ENCODE assay signal across 24 cellular contexts in genomic region chr17:18084256-18084655, GRCh38. TPM values are rescaled to one million over a fixed set of nuclear protein-coding genes. Genes with fewer than 3 reads are reported as not detected.
DNase-seq lines count a peak whose midpoint lies in the region; ATAC-seq, FAIRE-seq and TF ChIP-seq lines count a peak whose summit lies in the region.
"Had no signal": no experiment of that assay in that cellular context is flagged by ENCODE, and none has a peak within 500 bp of the region (broad histone marks: within the 10 kb centered on the region; RNA-seq: fewer than 3 reads in every experiment).

No MANE protein-coding gene starts in this region.

- peaks cover 0 to 3% of the 10 kb centered on the region in 2 experiments; a peak in 1 of 5 replicates for H3K27me3 ChIP-seq in HepG2 (ENCODE audit: control insufficient read depth in 1 of 2, insufficient read depth in 2 of 2, low read length in 2 of 2)
- no peaks in the 10 kb centered on the region for H3K27me3 ChIP-seq in right lobe of liver
- no peaks in the 10 kb centered on the region for H3K27me3 ChIP-seq in hepatocyte
- no peaks in the 10 kb centered on the region for H3K27me3 ChIP-seq in small intestine (ENCODE audit: control insufficient read depth in 2 of 2, insufficient read depth in 2 of 2, low read length in 2 of 2)
- H3K27me3 ChIP-seq in naive thymus-derived CD4-positive, alpha-beta T cell (ENCODE audit: control insufficient read depth in 2 of 2, insufficient read depth in 2 of 2, low read length in 2 of 2) = no peaks in the 10 kb centered on the region
- H3K27me3 ChIP-seq in heart right ventricle = no peaks in the 10 kb centered on the region
- H3K27me3 ChIP-seq: BLaER1 treated with 17β-estradiol and CSF1 and Interleukin-3, amounts not matched to agents 10 nM and 100 nM had no signal

- H3K4me3 ChIP-seq in HepG2 (replicated peaks in 1 of 3; ENCODE audit: insufficient read depth in 1 of 3, low read depth in 2 of 3, low read length in 3 of 3) (no peak overlapping the region), right lobe of liver (no peak overlapping the region), hepatocyte (no peak overlapping the region), mucosa of descending colon (no peak overlapping the region), small intestine (ENCODE audit: low read depth in 1 of 2, low read length in 2 of 2) (no peak overlapping the region), heart right ventricle (no peak overlapping the region)
- no peak overlapping the region for H3K4me3 ChIP-seq in naive thymus-derived CD4-positive, alpha-beta T cell (ENCODE audit: low read length)
- H3K4me3 ChIP-seq: A549; BLaER1 treated with 17β-estradiol and CSF1 and Interleukin-3, amounts not matched to agents 10 nM and 100 nM had no signal

- intact Hi-C loops in HepG2 (cut with micrococcal nuclease; ENCODE audit: unreplicated experiment) = no loop called here
- intact Hi-C loops in right lobe of liver (cut with DNase I) = no loop called here
- intact Hi-C loops in mucosa of descending colon (cut with DNase I, micrococcal nuclease) = no loop called here
- intact Hi-C loops in naive thymus-derived CD4-positive, alpha-beta T cell (cut with micrococcal nuclease) = no loop called here
- intact Hi-C loops in heart right ventricle (cut with DNase I) = no loop called here

- H3K79me2 ChIP-seq in HepG2 (ENCODE audit: insufficient read depth, low read length) (peaks cover 12% of the 10 kb centered on the region), hepatocyte (peaks cover 11% of the 10 kb centered on the region)

- H3K4me3 Mint-ChIP-seq in naive thymus-derived CD4-positive, alpha-beta T cell = no peak overlapping the region
- H3K4me3 Mint-ChIP-seq: B cell; CD8-positive, alpha-beta T cell had no signal

- H3K4me1 ChIP-seq in HepG2 (ENCODE audit: insufficient read depth, low read length) (peaks cover 38% of the 10 kb centered on the region), right lobe of liver (peaks cover 0 to 13% (median 0%) of the 10 kb centered on the region in 4 donors), hepatocyte (ENCODE audit: insufficient read depth) (no peaks in the 10 kb centered on the region), mucosa of descending colon (ENCODE audit: low read depth) (peaks cover 17% of the 10 kb centered on the region), small intestine (ENCODE audit: control insufficient read depth in 2 of 2, insufficient read depth in 1 of 2, low read depth in 1 of 2, low read length in 1 of 2) (no peaks in the 10 kb centered on the region), heart right ventricle (peaks cover 0 to 18% (median 12%) of the 10 kb centered on the region in 9 donors)
- peaks cover 9 to 12% of the 10 kb centered on the region in 2 donors for H3K4me1 ChIP-seq in naive thymus-derived CD4-positive, alpha-beta T cell (ENCODE audit: control insufficient read depth in 2 of 2, insufficient read depth in 2 of 2, low read length in 2 of 2)

- H3K27me3 Mint-ChIP-seq in naive thymus-derived CD4-positive, alpha-beta T cell = peaks cover 4 to 10% (median 5%) of the 10 kb centered on the region in 5 donors

- no peak overlapping the region for H3K27ac ChIP-seq in HepG2 (ENCODE audit: extremely low read length, insufficient read depth, low read length)
- H3K27ac ChIP-seq in right lobe of liver = no peak overlapping the region
- peak overlapping the region; percentile 8 for H3K27ac ChIP-seq in hepatocyte
- no peak overlapping the region for H3K27ac ChIP-seq in small intestine (ENCODE audit: low read depth in 1 of 2, low read length in 1 of 2)
- no peak overlapping the region for H3K27ac ChIP-seq in naive thymus-derived CD4-positive, alpha-beta T cell (ENCODE audit: low read depth, low read length)
- H3K27ac ChIP-seq in heart right ventricle = no peak overlapping the region
- H3K27ac ChIP-seq: 22Rv1; A549; BLaER1 treated with 17β-estradiol and CSF1 and Interleukin-3, amounts not matched to agents 10 nM and 100 nM; C4-2B had no signal

- TF ChIP-seq POLR2A in HepG2 (IDR thresholded peaks at IDR 0.05; ENCODE audit: insufficient read depth in 1 of 2, low read depth in 2 of 2, low read length in 2 of 2) (no peak), right lobe of liver (IDR thresholded peaks at IDR 0.05) (no peak)

- H3K4me2 ChIP-seq in HepG2 (ENCODE audit: low read depth, low read length) (no peak overlapping the region), hepatocyte (no peak overlapping the region)
- H3K4me2 ChIP-seq: A549 had no signal

- TF ChIP-seq RAD21 in HepG2 (CRISPR knock-in tag; IDR thresholded peaks at IDR 0.05) = no peak

- H3K9me3 Mint-ChIP-seq in naive thymus-derived CD4-positive, alpha-beta T cell = no peaks in the 10 kb centered on the region
- H3K9me3 Mint-ChIP-seq: CD4-positive, alpha-beta T cell; CD8-positive, alpha-beta T cell had no signal

- H3K4me1 Mint-ChIP-seq in naive thymus-derived CD4-positive, alpha-beta T cell = peaks cover 14 to 24% (median 19%) of the 10 kb centered on the region in 7 donors

- DNase-seq in HepG2 (ENCODE audit: low spot score) = no peak
- no peak for DNase-seq in right lobe of liver
- peak; percentile 54 for DNase-seq in hepatocyte (ENCODE audit: low spot score)
- DNase-seq in mucosa of descending colon = peak in 1 of 3 donors; percentile 30
- DNase-seq in small intestine = peak; percentile 60
- no peak for DNase-seq in NCI-H1105 treated with DMSO at 0.1 percent for 48 hours (lab: John Stamatoyannopoulos, UW)
- no peak for DNase-seq in naive thymus-derived CD4-positive, alpha-beta T cell
- no peak for DNase-seq in heart right ventricle
- DNase-seq: AML-193; Caco-2; Calu3; CD4-positive, alpha-beta T cell; CD8-positive, alpha-beta T cell; DMS79 treated with DMSO at 0.1 percent for 48 hours; GF-D8 had no signal

- ATAC-seq in HepG2 = no peak
- ATAC-seq in right lobe of liver = no peak
- peak; percentile 26 for ATAC-seq in mucosa of descending colon
- ATAC-seq in naive thymus-derived CD4-positive, alpha-beta T cell = no peak
- no peak for ATAC-seq in heart right ventricle
- ATAC-seq: A549; CD8-positive, alpha-beta T cell had no signal

- H3K9me3 ChIP-seq in HepG2 (ENCODE audit: low read length) = no peaks in the 10 kb centered on the region
- no peaks in the 10 kb centered on the region for H3K9me3 ChIP-seq in right lobe of liver
- H3K9me3 ChIP-seq in hepatocyte (ENCODE audit: low read depth) = no peaks in the 10 kb centered on the region
- H3K9me3 ChIP-seq in mucosa of descending colon = no peaks in the 10 kb centered on the region
- H3K9me3 ChIP-seq in small intestine (ENCODE audit: control insufficient read depth, low read depth) = no peaks in the 10 kb centered on the region
- no peaks in the 10 kb centered on the region for H3K9me3 ChIP-seq in naive thymus-derived CD4-positive, alpha-beta T cell (ENCODE audit: control insufficient read depth in 2 of 3, low read length in 3 of 3)
- H3K9me3 ChIP-seq in heart right ventricle = no peaks in the 10 kb centered on the region
- H3K9me3 ChIP-seq: A549; BLaER1 treated with 17β-estradiol and CSF1 and Interleukin-3, amounts not matched to agents 10 nM and 100 nM; Caco-2 had no signal

- H3K9ac ChIP-seq in HepG2 (ENCODE audit: insufficient read depth, low read depth, low read length) = no peak overlapping the region
- H3K9ac ChIP-seq: BLaER1 treated with 17β-estradiol and CSF1 and Interleukin-3, amounts not matched to agents 10 nM and 100 nM had no signal

- no peak overlapping the region for H3K27ac Mint-ChIP-seq in naive thymus-derived CD4-positive, alpha-beta T cell
- H3K27ac Mint-ChIP-seq: B cell; CD4-positive, alpha-beta T cell; CD8-positive, alpha-beta T cell had no signal

- no peak for TF ChIP-seq EP300 in HepG2 (IDR thresholded peaks at IDR 0.05; ENCODE audit: low read depth in 2 of 2, low read length in 2 of 2)
- TF ChIP-seq EP300 in HepG2 (CRISPR knock-in tag; IDR thresholded peaks at IDR 0.05; ENCODE audit: borderline replicate concordance) = no peak

- no TSS peak for BruUV-seq in HepG2 (replicated peaks; lab: Mats Ljungman, UMichigan)

- H3K9me2 ChIP-seq in hepatocyte (replicated peaks; ENCODE audit: insufficient read depth) = no peaks in the 10 kb centered on the region

- in situ Hi-C loops in HepG2 (cut with HindIII; ENCODE audit: extremely low pct_ligation_motif_present, low pct_unique_long_range_greater_than_20kb) = no loop called here

- H3K36me3 ChIP-seq in HepG2 (replicated peaks in 1 of 2; ENCODE audit: control insufficient read depth in 1 of 2, insufficient read depth in 2 of 2, low read length in 2 of 2) = no peaks in the 10 kb centered on the region
- no peaks in the 10 kb centered on the region for H3K36me3 ChIP-seq in right lobe of liver
- H3K36me3 ChIP-seq in hepatocyte (replicated peaks; ENCODE audit: insufficient read depth, low read depth) = no peaks in the 10 kb centered on the region
- no peaks in the 10 kb centered on the region for H3K36me3 ChIP-seq in mucosa of descending colon (ENCODE audit: low read depth)
- H3K36me3 ChIP-seq in small intestine (ENCODE audit: control insufficient read depth in 2 of 2, insufficient read depth in 2 of 2, low read length in 2 of 2) = no peaks in the 10 kb centered on the region
- H3K36me3 ChIP-seq in naive thymus-derived CD4-positive, alpha-beta T cell (ENCODE audit: control insufficient read depth in 2 of 3, insufficient read depth in 3 of 3, low read length in 3 of 3) = no peaks in the 10 kb centered on the region
- H3K36me3 ChIP-seq in heart right ventricle = no peaks in the 10 kb centered on the region
- H3K36me3 ChIP-seq: BLaER1 treated with 17β-estradiol and CSF1 and Interleukin-3, amounts not matched to agents 10 nM and 100 nM had no signal

- FAIRE-seq in HepG2 (lab: Jason Lieb, UNC) = no peak
- FAIRE-seq in small intestine (lab: Jason Lieb, UNC) = no peak
- FAIRE-seq: A549, D721Med, G401.6, GM12891, GM19239 had no signal

- no peak for TF ChIP-seq CTCF in HepG2 (CRISPR knock-in tag; IDR thresholded peaks at IDR 0.05)
- TF ChIP-seq CTCF in right lobe of liver (IDR thresholded peaks at IDR 0.05) = no peak
- TF ChIP-seq CTCF in hepatocyte (IDR thresholded peaks at IDR 0.05; ENCODE audit: poor library complexity) = no peak
- no peak for TF ChIP-seq CTCF in mucosa of descending colon (IDR thresholded peaks at IDR 0.05)
- no peak for TF ChIP-seq CTCF in heart right ventricle (IDR thresholded peaks at IDR 0.05)

- 29% methylated on average over 4 of the region's 4 CpGs for WGBS in HepG2 (ENCODE audit: low lambda C conversion rate)
- 80% methylated on average over 4 of the region's 4 CpGs for WGBS in right lobe of liver (ENCODE audit: insufficient coverage, low coverage, low lambda C conversion rate, missing lambda C conversion rate)
- WGBS in hepatocyte (ENCODE audit: low lambda C conversion rate, missing lambda C conversion rate) = 92% methylated on average over 4 of the region's 4 CpGs
- WGBS in small intestine, 3 donors = 49 to 76% (median 53%) methylated on average over 4 of the region's 4 CpGs
- 83 to 85% methylated on average over 4 of the region's 4 CpGs for WGBS in heart right ventricle, 2 donors

- no peaks in the 10 kb centered on the region for H4K20me1 ChIP-seq in HepG2 (ENCODE audit: insufficient read depth, low read length)
- no peaks in the 10 kb centered on the region for H4K20me1 ChIP-seq in hepatocyte (ENCODE audit: insufficient read depth, poor library complexity, severe bottlenecking)
- H4K20me1 ChIP-seq: BLaER1 treated with 17β-estradiol and CSF1 and Interleukin-3, amounts not matched to agents 10 nM and 100 nM had no signal

- no peak overlapping the region for H2AFZ ChIP-seq in HepG2 (ENCODE audit: low read length)
- H2AFZ ChIP-seq in hepatocyte = no peak overlapping the region

- H3K36me3 Mint-ChIP-seq in naive thymus-derived CD4-positive, alpha-beta T cell = peaks cover 0 to 6% (median 1%) of the 10 kb centered on the region in 5 donors

- POLR2A ChIA-PET in HepG2 (lab: Yijun Ruan, JAX) = no interaction called here
- POLR2A ChIA-PET in naive thymus-derived CD4-positive, alpha-beta T cell (lab: Charles Lee) = no interaction called here

- CTCF ChIA-PET in HepG2 (lab: Yijun Ruan, JAX; ENCODE audit: low intra/inter-chr PET ratio, low total read pairs) = no interaction called here
- CTCF ChIA-PET in naive thymus-derived CD4-positive, alpha-beta T cell (lab: Charles Lee) = no interaction called here

RNA-seq across cellular contexts. Expression of gene DRG2, which starts 3.5 kb away (rescaled TPM):
- total RNA-seq in HepG2 (2016; rRNA removed; fragmentation: Illumina TruSeq; extraction: Trizol) (23.0 and 26.6 TPM in 2 replicates), right lobe of liver (10 to 100 TPM; 10.4 to 28.8 (median 17.3) TPM), hepatocyte (31.4 and 35.9 TPM in 2 replicates), mucosa of descending colon (10 to 100 TPM; 28.9 to 32.8 (median 32.6) TPM), heart right ventricle (10 to 100 TPM; 18.1 to 23.3 (median 20.9) TPM)
- 34.5 and 35.0 TPM in 2 replicates for total RNA-seq in HepG2 (2016; cell fraction: cytosol; rRNA removed; fragmentation: Illumina TruSeq; extraction: Trizol; ENCODE audit: low read depth)
- total RNA-seq in HepG2 (2016; cell fraction: insoluble cytoplasmic fraction; rRNA removed; fragmentation: Illumina TruSeq; extraction: Trizol) = 19.6 and 31.0 TPM in 2 replicates
- 18.9 and 21.9 TPM in 2 replicates for total RNA-seq in HepG2 (2016; cell fraction: membrane; rRNA removed; fragmentation: Illumina TruSeq; extraction: Trizol)
- total RNA-seq in HepG2 (2016; cell fraction: nucleus; rRNA removed; fragmentation: Illumina TruSeq; extraction: Trizol) = 27.8 and 29.3 TPM in 2 replicates
- polyA plus RNA-seq in HepG2 (2011; rRNA removed) (20.1 and 24.9 TPM in 2 replicates), hepatocyte (36.6 and 38.4 TPM in 2 replicates), small intestine (10 to 100 TPM; 35.0 to 48.6 (median 47.6) TPM), heart right ventricle (10 to 100 TPM; 28.4 to 44.3 TPM)
- polyA plus RNA-seq in HepG2 (2011; cell fraction: cytosol; rRNA removed) = 16.7 and 20.6 TPM in 2 replicates
- 78.3 and 80.8 TPM in 2 replicates for polyA plus RNA-seq in HepG2 (2011; cell fraction: nucleus; rRNA removed)
- polyA plus RNA-seq in HepG2 (2012) = 18.5 and 21.7 TPM in 2 replicates
- 7.5 and 8.3 TPM in 2 replicates for polyA plus RNA-seq in HepG2 (2016; cell fraction: cytosol; fragmentation: Illumina TruSeq; extraction: Trizol; ENCODE audit: low read depth)
- 19.2 and 22.3 TPM in 2 replicates for polyA plus RNA-seq in HepG2 (2016; cell fraction: insoluble cytoplasmic fraction; fragmentation: Illumina TruSeq; extraction: Trizol; ENCODE audit: low read depth)
- 10.0 and 11.1 TPM in 2 replicates for polyA plus RNA-seq in HepG2 (2016; cell fraction: membrane; fragmentation: Illumina TruSeq; extraction: Trizol; ENCODE audit: low read depth)
- 47.8 and 50.0 TPM in 2 replicates for polyA plus RNA-seq in HepG2 (2016; cell fraction: nucleus; fragmentation: Illumina TruSeq; extraction: Trizol; ENCODE audit: insufficient read depth, low read depth)
- 43.9 and 69.9 TPM in 2 replicates for polyA minus RNA-seq in HepG2 (2011; rRNA and poly(A)+ RNA removed; ENCODE audit: low replicate concordance)
- 10.0 and 13.9 TPM in 2 replicates for polyA minus RNA-seq in HepG2 (2011; cell fraction: cytosol; rRNA and poly(A)+ RNA removed)
- polyA minus RNA-seq in HepG2 (2011; cell fraction: nucleus; rRNA and poly(A)+ RNA removed) = 46.6 and 47.5 TPM in 2 replicates
- 10 to 100 TPM; 39.6 to 54.7 (median 48.8) TPM for total RNA-seq in naive thymus-derived CD4-positive, alpha-beta T cell
- 10 to 100 TPM; 37.7 to 46.0 TPM for polyA plus RNA-seq in naive thymus-derived CD4-positive, alpha-beta T cell

RNA-seq across cellular contexts. Expression of gene MYO15A, which starts 24.3 kb away (rescaled TPM):
- total RNA-seq in HepG2 (2016; rRNA removed; fragmentation: Illumina TruSeq; extraction: Trizol) (0.07 and 0.18 TPM in 2 replicates), right lobe of liver (1 to 10 TPM in 4 of 6 experiments, under 1 TPM in 2; 0.19 to 6.2 (median 1.5) TPM), hepatocyte (1.2 and 2.4 TPM in 2 replicates), mucosa of descending colon (1 to 10 TPM in 2 of 3 donors, under 1 TPM in 1; 0.60 to 2.0 (median 1.2) TPM), heart right ventricle (under 1 TPM in 7 of 10 donors, not detected in 3; 0.11 to 0.58 (median 0.26) TPM)
- total RNA-seq in HepG2 (2016; cell fraction: cytosol; rRNA removed; fragmentation: Illumina TruSeq; extraction: Trizol; ENCODE audit: low read depth) = not detected in 2 replicates
- 0.11 TPM in 1 of 2 replicates, not detected in the other for total RNA-seq in HepG2 (2016; cell fraction: insoluble cytoplasmic fraction; rRNA removed; fragmentation: Illumina TruSeq; extraction: Trizol)
- total RNA-seq in HepG2 (2016; cell fraction: membrane; rRNA removed; fragmentation: Illumina TruSeq; extraction: Trizol) = not detected in 2 replicates
- total RNA-seq in HepG2 (2016; cell fraction: nucleus; rRNA removed; fragmentation: Illumina TruSeq; extraction: Trizol) = not detected in 2 replicates
- polyA plus RNA-seq in HepG2 (2011; rRNA removed) (0.20 and 0.35 TPM in 2 replicates), hepatocyte (2.8 and 4.7 TPM in 2 replicates), small intestine (1 to 10 TPM in 1 of 3 donors, under 1 TPM in 2; 0.22 to 2.7 (median 0.64) TPM), heart right ventricle (1 to 10 TPM in 1 of 2 donors, under 1 TPM in 1; 0.35 to 1.2 TPM)
- polyA plus RNA-seq in HepG2 (2011; cell fraction: cytosol; rRNA removed) = 0.01 and 0.04 TPM in 2 replicates
- 2.3 and 2.8 TPM in 2 replicates for polyA plus RNA-seq in HepG2 (2011; cell fraction: nucleus; rRNA removed)
- 0.23 and 0.32 TPM in 2 replicates for polyA plus RNA-seq in HepG2 (2012)
- not detected in 2 replicates for polyA plus RNA-seq in HepG2 (2016; cell fraction: cytosol; fragmentation: Illumina TruSeq; extraction: Trizol; ENCODE audit: low read depth)
- not detected in 2 replicates for polyA plus RNA-seq in HepG2 (2016; cell fraction: insoluble cytoplasmic fraction; fragmentation: Illumina TruSeq; extraction: Trizol; ENCODE audit: low read depth)
- polyA plus RNA-seq in HepG2 (2016; cell fraction: membrane; fragmentation: Illumina TruSeq; extraction: Trizol; ENCODE audit: low read depth) = not detected in 2 replicates
- polyA plus RNA-seq in HepG2 (2016; cell fraction: nucleus; fragmentation: Illumina TruSeq; extraction: Trizol; ENCODE audit: insufficient read depth, low read depth) = 0.56 and 0.60 TPM in 2 replicates
- polyA minus RNA-seq in HepG2 (2011; rRNA and poly(A)+ RNA removed; ENCODE audit: low replicate concordance) = 0.02 and 0.28 TPM in 2 replicates
- not detected in 2 replicates for polyA minus RNA-seq in HepG2 (2011; cell fraction: cytosol; rRNA and poly(A)+ RNA removed)
- polyA minus RNA-seq in HepG2 (2011; cell fraction: nucleus; rRNA and poly(A)+ RNA removed) = 0.52 and 0.75 TPM in 2 replicates
- 1 to 10 TPM in 3 of 5 experiments, under 1 TPM in 2; 0.53 to 2.0 (median 1.2) TPM for total RNA-seq in naive thymus-derived CD4-positive, alpha-beta T cell
- polyA plus RNA-seq in naive thymus-derived CD4-positive, alpha-beta T cell = under 1 TPM; 0.41 to 0.43 TPM
- total RNA-seq: Caco-2 had no signal

RNA-seq across cellular contexts. Expression of gene GID4, which starts 45.0 kb away (rescaled TPM):
- 4.3 and 5.5 TPM in 2 replicates for total RNA-seq in HepG2 (2016; rRNA removed; fragmentation: Illumina TruSeq; extraction: Trizol)
- 2.5 and 4.3 TPM in 2 replicates for total RNA-seq in HepG2 (2016; cell fraction: cytosol; rRNA removed; fragmentation: Illumina TruSeq; extraction: Trizol; ENCODE audit: low read depth)
- total RNA-seq in HepG2 (2016; cell fraction: insoluble cytoplasmic fraction; rRNA removed; fragmentation: Illumina TruSeq; extraction: Trizol) = 4.4 and 4.8 TPM in 2 replicates
- total RNA-seq in HepG2 (2016; cell fraction: membrane; rRNA removed; fragmentation: Illumina TruSeq; extraction: Trizol) = 6.5 and 7.9 TPM in 2 replicates
- total RNA-seq in HepG2 (2016; cell fraction: nucleus; rRNA removed; fragmentation: Illumina TruSeq; extraction: Trizol) = 2.7 and 3.1 TPM in 2 replicates
- 4.7 and 6.1 TPM in 2 replicates for polyA plus RNA-seq in HepG2 (2011; rRNA removed)
- polyA plus RNA-seq in HepG2 (2011; cell fraction: cytosol; rRNA removed) = 2.8 and 3.4 TPM in 2 replicates
- 4.1 and 4.6 TPM in 2 replicates for polyA plus RNA-seq in HepG2 (2011; cell fraction: nucleus; rRNA removed)
- polyA plus RNA-seq in HepG2 (2012) = 8.4 and 8.9 TPM in 2 replicates
- polyA plus RNA-seq in HepG2 (2016; cell fraction: cytosol; fragmentation: Illumina TruSeq; extraction: Trizol; ENCODE audit: low read depth) = 7.0 and 8.5 TPM in 2 replicates
- 5.8 and 6.7 TPM in 2 replicates for polyA plus RNA-seq in HepG2 (2016; cell fraction: insoluble cytoplasmic fraction; fragmentation: Illumina TruSeq; extraction: Trizol; ENCODE audit: low read depth)
- polyA plus RNA-seq in HepG2 (2016; cell fraction: membrane; fragmentation: Illumina TruSeq; extraction: Trizol; ENCODE audit: low read depth) = 7.0 and 8.2 TPM in 2 replicates
- polyA plus RNA-seq in HepG2 (2016; cell fraction: nucleus; fragmentation: Illumina TruSeq; extraction: Trizol; ENCODE audit: insufficient read depth, low read depth) = 4.4 and 6.0 TPM in 2 replicates
- polyA minus RNA-seq in HepG2 (2011; rRNA and poly(A)+ RNA removed; ENCODE audit: low replicate concordance) = 8.2 and 20.5 TPM in 2 replicates
- 3.7 and 4.2 TPM in 2 replicates for polyA minus RNA-seq in HepG2 (2011; cell fraction: cytosol; rRNA and poly(A)+ RNA removed)
- polyA minus RNA-seq in HepG2 (2011; cell fraction: nucleus; rRNA and poly(A)+ RNA removed) = 6.4 and 10.4 TPM in 2 replicates
- 1 to 10 TPM; 4.8 to 6.1 (median 5.3) TPM for total RNA-seq in right lobe of liver
- total RNA-seq in hepatocyte = 7.1 and 8.2 TPM in 2 replicates
- 4.7 and 6.7 TPM in 2 replicates for polyA plus RNA-seq in hepatocyte
- 10 to 100 TPM in 1 of 3 donors, 1 to 10 TPM in 2; 5.8 to 24.4 (median 5.8) TPM for total RNA-seq in mucosa of descending colon
- polyA plus RNA-seq in small intestine = 1 to 10 TPM; 2.5 to 4.3 (median 3.8) TPM
- 10 to 100 TPM in 2 of 5 experiments, 1 to 10 TPM in 3; 6.0 to 11.4 (median 10.0) TPM for total RNA-seq in naive thymus-derived CD4-positive, alpha-beta T cell
- polyA plus RNA-seq in naive thymus-derived CD4-positive, alpha-beta T cell = 1 to 10 TPM; 5.9 to 7.0 TPM
- 10 to 100 TPM; 14.6 to 23.7 (median 17.3) TPM for total RNA-seq in heart right ventricle
- 1 to 10 TPM; 7.0 to 9.5 TPM for polyA plus RNA-seq in heart right ventricle

RNA-seq across cellular contexts. Expression of gene ATPAF2, which starts 45.3 kb away (rescaled TPM):
- 14.2 and 15.0 TPM in 2 replicates for total RNA-seq in HepG2 (2016; rRNA removed; fragmentation: Illumina TruSeq; extraction: Trizol)
- total RNA-seq in HepG2 (2016; cell fraction: cytosol; rRNA removed; fragmentation: Illumina TruSeq; extraction: Trizol; ENCODE audit: low read depth) = 8.8 and 12.0 TPM in 2 replicates
- 14.9 and 18.9 TPM in 2 replicates for total RNA-seq in HepG2 (2016; cell fraction: insoluble cytoplasmic fraction; rRNA removed; fragmentation: Illumina TruSeq; extraction: Trizol)
- 9.7 and 14.4 TPM in 2 replicates for total RNA-seq in HepG2 (2016; cell fraction: membrane; rRNA removed; fragmentation: Illumina TruSeq; extraction: Trizol)
- total RNA-seq in HepG2 (2016; cell fraction: nucleus; rRNA removed; fragmentation: Illumina TruSeq; extraction: Trizol) = 12.8 and 14.7 TPM in 2 replicates
- polyA plus RNA-seq in HepG2 (2011; rRNA removed) = 16.0 and 16.5 TPM in 2 replicates
- 8.0 and 9.7 TPM in 2 replicates for polyA plus RNA-seq in HepG2 (2011; cell fraction: cytosol; rRNA removed)
- 46.6 and 61.0 TPM in 2 replicates for polyA plus RNA-seq in HepG2 (2011; cell fraction: nucleus; rRNA removed)
- polyA plus RNA-seq in HepG2 (2012) = 10.3 and 10.4 TPM in 2 replicates
- polyA plus RNA-seq in HepG2 (2016; cell fraction: cytosol; fragmentation: Illumina TruSeq; extraction: Trizol; ENCODE audit: low read depth) = 8.0 and 11.6 TPM in 2 replicates
- polyA plus RNA-seq in HepG2 (2016; cell fraction: insoluble cytoplasmic fraction; fragmentation: Illumina TruSeq; extraction: Trizol; ENCODE audit: low read depth) = 19.2 and 26.7 TPM in 2 replicates
- polyA plus RNA-seq in HepG2 (2016; cell fraction: membrane; fragmentation: Illumina TruSeq; extraction: Trizol; ENCODE audit: low read depth) = 11.3 and 19.5 TPM in 2 replicates
- 37.0 and 37.2 TPM in 2 replicates for polyA plus RNA-seq in HepG2 (2016; cell fraction: nucleus; fragmentation: Illumina TruSeq; extraction: Trizol; ENCODE audit: insufficient read depth, low read depth)
- polyA minus RNA-seq in HepG2 (2011; rRNA and poly(A)+ RNA removed; ENCODE audit: low replicate concordance) = 18.0 and 28.2 TPM in 2 replicates
- polyA minus RNA-seq in HepG2 (2011; cell fraction: cytosol; rRNA and poly(A)+ RNA removed) = 7.1 and 8.4 TPM in 2 replicates
- polyA minus RNA-seq in HepG2 (2011; cell fraction: nucleus; rRNA and poly(A)+ RNA removed) = 23.1 and 28.8 TPM in 2 replicates
- 10 to 100 TPM; 17.2 to 21.0 (median 19.2) TPM for total RNA-seq in right lobe of liver
- total RNA-seq in hepatocyte = 16.8 and 17.9 TPM in 2 replicates
- 33.9 and 36.7 TPM in 2 replicates for polyA plus RNA-seq in hepatocyte
- total RNA-seq in mucosa of descending colon = 10 to 100 TPM; 26.0 to 33.9 (median 27.2) TPM
- 10 to 100 TPM; 20.5 to 26.4 (median 20.6) TPM for polyA plus RNA-seq in small intestine
- total RNA-seq in naive thymus-derived CD4-positive, alpha-beta T cell = 10 to 100 TPM; 26.3 to 36.7 (median 32.5) TPM
- polyA plus RNA-seq in naive thymus-derived CD4-positive, alpha-beta T cell = 10 to 100 TPM; 16.3 TPM
- 10 to 100 TPM; 32.6 to 43.5 (median 37.4) TPM for total RNA-seq in heart right ventricle
- 10 to 100 TPM; 21.5 to 55.8 TPM for polyA plus RNA-seq in heart right ventricle

Comparison
In these comparisons a context has a peak if more than half of its experiments do, and no peak if none do; other contexts are left out.
1. DNase-seq: peak in hepatocyte (single experiment) and small intestine (single experiment); none in HepG2 (single experiment), right lobe of liver (0 of 3), NCI-H1105 treated with DMSO at 0.1 percent for 48 hours (single experiment), naive thymus-derived CD4-positive, alpha-beta T cell (0 of 9) and heart right ventricle (0 of 2).